ENCODE assay signal across 19 cellular contexts in the genomic region with DNA sequence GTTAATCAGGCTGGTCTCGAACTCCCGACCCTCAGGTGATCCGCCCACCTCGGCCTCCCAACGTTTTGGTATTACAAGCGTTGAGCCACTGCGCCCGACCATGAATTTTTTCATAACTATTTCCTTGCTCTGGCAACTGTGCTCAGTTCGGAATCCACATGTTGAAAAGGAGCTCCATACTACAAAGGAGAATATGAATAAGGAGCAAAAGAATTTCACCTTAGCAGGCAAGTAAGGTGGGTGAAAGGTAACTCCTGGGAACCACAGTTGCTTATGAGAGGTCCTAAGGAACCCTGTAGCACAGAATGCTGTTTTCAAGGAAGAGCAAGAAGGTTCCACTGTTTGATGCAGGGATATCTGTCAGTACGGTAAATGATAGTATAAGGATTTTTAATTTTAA.
"Had no signal": no experiment of that assay in that cellular context is flagged by ENCODE, and none has a peak within 500 bp of the region (broad histone marks: within the 10 kb centered on the region; RNA-seq: fewer than 3 reads in every experiment).

No MANE protein-coding gene starts in this region.

- H3K4me1 ChIP-seq: foreskin keratinocyte, lower lobe of right lung, right lobe of liver, tibial nerve had no signal

- ATAC-seq: foreskin keratinocyte; left cardiac atrium; lower lobe of right lung; right lobe of liver; stimulated activated memory B cell treated with anti-CD40 and anti-IgM and Interleukin-4, amounts not matched to agents 10 μg/mL and 1 μg/mL and 100 μg/mL, for 72 hours had no signal

- H3K4me3 Mint-ChIP-seq: dendritic cell treated with granulocyte-macrophage colony-stimulating factor and Interleukin-4, amounts not matched to agents 40 ng/mL and 50 ng/mL, for 4 days; immature natural killer cell; memory B cell; mesothelial cell of epicardium; neural crest cell; stimulated activated memory B cell treated with anti-CD40 and anti-IgM and Interleukin-4, amounts not matched to agents 10 μg/mL and 1 μg/mL and 100 μg/mL, for 72 hours; stimulated activated naive CD8-positive, alpha-beta T cell treated with anti-CD3 and anti-CD28 coated beads, Interleukin-15, Interleukin-2, amounts not matched to agents 100 ng/mL and 50 ng/mL, for 24 hours had no signal

- H3K27me3 ChIP-seq: foreskin keratinocyte, ovary, right lobe of liver, tibial nerve had no signal

- H3K27ac ChIP-seq: foreskin keratinocyte, left ventricle myocardium inferior, lower lobe of right lung, ovary, right lobe of liver, tibial nerve had no signal

- H3K27me3 Mint-ChIP-seq: dendritic cell treated with granulocyte-macrophage colony-stimulating factor and Interleukin-4, amounts not matched to agents 40 ng/mL and 50 ng/mL, for 4 days; memory B cell; stimulated activated memory B cell treated with anti-CD40 and anti-IgM and Interleukin-4, amounts not matched to agents 10 μg/mL and 1 μg/mL and 100 μg/mL, for 72 hours; stimulated activated naive CD8-positive, alpha-beta T cell treated with anti-CD3 and anti-CD28 coated beads, Interleukin-15, Interleukin-2, amounts not matched to agents 100 ng/mL and 50 ng/mL, for 24 hours had no signal

- H3K36me3 ChIP-seq: ovary had no signal

- H3K4me3 ChIP-seq: left ventricle myocardium inferior, lower lobe of right lung, ovary, right lobe of liver, tibial nerve had no signal

- DNase-seq: erythroblast; foreskin keratinocyte; immature natural killer cell; kidney; left cardiac atrium; left ventricle myocardium inferior; lower lobe of right lung; ovary; right lobe of liver; stimulated activated CD4-positive, alpha-beta T cell treated with anti-CD3 and anti-CD28 coated beads, Interleukin-15, amount 100 ng/mL, for 24 hours; stimulated activated CD4-positive, alpha-beta T cell treated with anti-CD3 and anti-CD28 coated beads, Interleukin-1b, Interleukin-23, amount 100 ng/mL, for 48 hours; stimulated activated CD4-positive, alpha-beta T cell treated with anti-CD3 and anti-CD28 coated beads, Interleukin-4, amount 100 ng/mL, for 24 hours had no signal

- H3K27ac Mint-ChIP-seq: dendritic cell treated with granulocyte-macrophage colony-stimulating factor and Interleukin-4, amounts not matched to agents 40 ng/mL and 50 ng/mL, for 4 days; memory B cell; mesothelial cell of epicardium; stimulated activated memory B cell treated with anti-CD40 and anti-IgM and Interleukin-4, amounts not matched to agents 10 μg/mL and 1 μg/mL and 100 μg/mL, for 72 hours; stimulated activated naive CD8-positive, alpha-beta T cell treated with anti-CD3 and anti-CD28 coated beads, Interleukin-15, Interleukin-2, amounts not matched to agents 100 ng/mL and 50 ng/mL, for 24 hours had no signal

- H3K9me3 ChIP-seq: left ventricle myocardium inferior, lower lobe of right lung, ovary, right lobe of liver, tibial nerve had no signal

- H3K9me3 Mint-ChIP-seq: dendritic cell treated with granulocyte-macrophage colony-stimulating factor and Interleukin-4, amounts not matched to agents 40 ng/mL and 50 ng/mL, for 4 days; immature natural killer cell; memory B cell; mesothelial cell of epicardium; neural crest cell; stimulated activated memory B cell treated with anti-CD40 and anti-IgM and Interleukin-4, amounts not matched to agents 10 μg/mL and 1 μg/mL and 100 μg/mL, for 72 hours; stimulated activated naive CD8-positive, alpha-beta T cell treated with anti-CD3 and anti-CD28 coated beads, Interleukin-15, Interleukin-2, amounts not matched to agents 100 ng/mL and 50 ng/mL, for 24 hours had no signal

- H3K4me1 Mint-ChIP-seq: memory B cell; mesothelial cell of epicardium; stimulated activated memory B cell treated with anti-CD40 and anti-IgM and Interleukin-4, amounts not matched to agents 10 μg/mL and 1 μg/mL and 100 μg/mL, for 72 hours had no signal
